3 cellular contexts compared by ENCODE assay signal in genomic region chr6:150374346-150374745, GRCh38. TPM values are rescaled to one million over a fixed set of nuclear protein-coding genes. Genes with fewer than 3 reads are reported as not detected.
"Had no signal": no experiment of that assay in that cellular context is flagged by ENCODE, and none has a peak within 500 bp of the region (broad histone marks: within the 10 kb centered on the region; RNA-seq: fewer than 3 reads in every experiment).

No MANE protein-coding gene starts in this region.

RNA-seq across cellular contexts. Expression of gene IYD, which starts 5.5 kb away (rescaled TPM):
- total RNA-seq: LHCN-M2, M059J, MCF 10A had no signal
